Comparison of ENCODE assay signal across 8 cellular contexts in genomic region chr1:234933031-234933430, GRCh38.
DNase-seq lines count a peak whose midpoint lies in the region; ATAC-seq and TF ChIP-seq lines count a peak whose summit lies in the region.

No MANE protein-coding gene starts in this region.

- H3K79me2 ChIP-seq in Karpas-422 (ENCODE audit: low read length): no peaks in the 10 kb centered on the region

- ATAC-seq in GM21526 (IDR thresholded peaks at IDR 0.05; ENCODE audit: low FRiP score, unreplicated experiment) (peak; percentile 15), left cardiac atrium (peak; percentile 86 to 90)

- POLR2A ChIA-PET in AG04450 (lab: Yijun Ruan, JAX): interaction anchor here (0.6 to 1.5 kb wide), 2 partner anchors 30 to 322 kb away, joined by 4 to 5 read pairs; no protein-coding TSS in a partner anchor

- H3K36me3 ChIP-seq in Karpas-422 (ENCODE audit: insufficient read depth, low read length): no peaks in the 10 kb centered on the region

- no peak for DNase-seq in AG04450 (ENCODE audit: low read depth, low spot score)
- no peak for DNase-seq in Karpas-422
- DNase-seq in left cardiac atrium: no peak
- no peak for DNase-seq in HuH-7 (ENCODE audit: low spot score)
- DNase-seq in NCI-H526 (lab: John Stamatoyannopoulos, UW): no peak
- DNase-seq in stimulated activated CD4-positive, alpha-beta T cell treated with anti-CD3 and anti-CD28 coated beads, Interleukin-2, amount 100 ng/mL, for 48 hours: no peak
- DNase-seq in RKO (ENCODE audit: low spot score): no peak

- H3K4me3 ChIP-seq in AG04450 (ENCODE audit: low read depth, low read length) (no peak overlapping the region), Karpas-422 (ENCODE audit: low read length) (no peak overlapping the region)

- no peak overlapping the region for H2AFZ ChIP-seq in Karpas-422 (ENCODE audit: low read length)

- TF ChIP-seq CTCF in AG04450 (IDR thresholded peaks at IDR 0.05; ENCODE audit: low read depth, low read length): no peak

- H3K9me3 ChIP-seq in AG04450 (ENCODE audit: control insufficient read depth, insufficient read depth, low read length): no peaks in the 10 kb centered on the region
- H3K9me3 ChIP-seq in Karpas-422 (ENCODE audit: low read length): no peaks in the 10 kb centered on the region

- H3K4me1 ChIP-seq in Karpas-422 (ENCODE audit: low read length): peaks cover 8% of the 10 kb centered on the region

- intact Hi-C loops in left cardiac atrium (cut with DNase I): no loop called here

- H3K27me3 ChIP-seq in AG04450 (ENCODE audit: control insufficient read depth, insufficient read depth, low read length): no peaks in the 10 kb centered on the region
- no peaks in the 10 kb centered on the region for H3K27me3 ChIP-seq in Karpas-422 (ENCODE audit: low read length)

- peak overlapping the region; percentile 16 for H3K4me2 ChIP-seq in Karpas-422 (ENCODE audit: low read depth, low read length, poor library complexity, severe bottlenecking)

- peak overlapping the region; percentile 61 for H3K27ac ChIP-seq in AG04450 (ENCODE audit: low read depth, low read length)
- H3K27ac ChIP-seq in Karpas-422 (ENCODE audit: low read length): no peak overlapping the region

- no peaks in the 10 kb centered on the region for H4K20me1 ChIP-seq in Karpas-422 (ENCODE audit: insufficient read depth, low read depth, low read length)

- CTCF ChIA-PET in AG04450 (lab: Charles Lee): interaction anchor here (1.4 kb wide), 1 partner anchor 151 kb away, joined by 3 read pairs; no protein-coding TSS in a partner anchor

- no peaks in the 10 kb centered on the region for H3K9me2 ChIP-seq in Karpas-422 (replicated peaks; ENCODE audit: insufficient read depth, low read length)

- no peak overlapping the region for H3K9ac ChIP-seq in Karpas-422 (ENCODE audit: low read length)
